9 cellular contexts compared by ENCODE assay signal in the genomic region with DNA sequence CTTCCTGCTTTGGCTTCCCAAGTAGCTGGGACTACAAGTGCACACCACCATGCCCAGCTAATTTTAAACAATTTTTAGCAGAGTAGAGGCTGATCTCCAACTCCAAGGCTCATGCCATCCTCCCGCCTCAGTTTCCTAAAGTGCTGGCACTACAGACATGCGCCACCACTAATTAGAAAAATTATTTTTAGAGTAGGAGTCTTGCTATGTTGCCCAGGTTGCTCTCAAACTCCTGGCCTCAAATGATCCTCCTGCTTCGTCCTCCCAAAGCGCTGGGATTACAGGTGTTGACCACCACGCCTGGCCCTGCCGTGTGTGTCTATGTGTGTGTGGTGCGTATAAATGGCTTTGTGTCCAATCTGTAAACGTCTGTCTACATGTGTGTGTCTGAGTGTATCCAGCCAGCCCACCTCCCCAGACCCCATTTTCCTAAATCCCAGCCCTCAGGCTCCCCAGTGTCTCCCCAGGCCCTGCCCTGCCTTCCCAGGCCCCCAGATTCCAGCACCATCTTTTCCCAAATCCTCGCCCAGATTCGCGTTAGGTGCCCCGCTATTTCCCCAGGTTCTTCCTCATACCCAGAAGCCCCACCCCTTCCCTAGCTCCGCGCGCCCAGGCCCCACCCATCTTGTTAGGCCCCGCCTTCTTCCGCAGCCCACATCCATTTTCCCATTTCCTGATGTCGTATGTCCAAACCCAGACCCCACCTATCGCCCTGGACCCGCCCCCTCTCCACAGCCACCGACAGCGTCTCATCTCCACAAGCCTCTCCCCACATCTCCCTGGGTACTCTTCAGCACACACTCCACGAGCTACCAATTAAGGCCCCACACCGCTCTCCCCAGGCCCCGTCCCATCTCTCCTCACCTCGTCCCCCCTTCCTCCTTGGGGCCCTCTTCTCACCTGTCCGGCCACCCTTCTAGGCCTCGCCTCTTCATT. TPM values are rescaled to one million over a fixed set of nuclear protein-coding genes. Genes with fewer than 3 reads are reported as not detected.
DNase-seq lines count a peak whose midpoint lies in the region; ATAC-seq and TF ChIP-seq lines count a peak whose summit lies in the region.
"Had no signal": no experiment of that assay in that cellular context is flagged by ENCODE, and none has a peak within 500 bp of the region (broad histone marks: within the 10 kb centered on the region; RNA-seq: fewer than 3 reads in every experiment).

No MANE protein-coding gene starts in this region.

- no peak overlapping the region for H2BK5ac ChIP-seq in mesendoderm (ENCODE audit: low read length)

- intact Hi-C loops in CD4-positive, alpha-beta T cell (cut with DNase I, micrococcal nuclease), result loop anchor here (2.0 to 5.0 kb wide), 2 partner anchors 35 to 68 kb away; partner anchors contain the start of genes KPTN (in 1 of the 2) and NAPA (in 1 of the 2)
- intact Hi-C loops in activated T-helper 1 cell treated with anti-CD3 and anti-CD28 coated beads, Interleukin-12 subunit alpha, Interleukin-12 subunit beta, Interleukin-2, Interleukin-4 antibody, amounts not matched to agents 30 ng/mL and 10 ng/mL and 1 ng/mL, durations not matched to agents 14 hours and 24 hours and 36 hours (cut with micrococcal nuclease), result loop anchor here (1.0 to 2.0 kb wide), 2 partner anchors 19 to 38 kb away; partner anchors contain the start of gene KPTN

- peak overlapping the region; percentile 79 for H3K4me3 Mint-ChIP-seq in CD4-positive, alpha-beta T cell
- H3K4me3 Mint-ChIP-seq in activated T-helper 1 cell treated with anti-CD3 and anti-CD28 coated beads, Interleukin-12 subunit alpha, Interleukin-12 subunit beta, Interleukin-2, Interleukin-4 antibody, amounts not matched to agents 30 ng/mL and 10 ng/mL and 1 ng/mL, durations not matched to agents 14 hours and 24 hours and 36 hours, result peak overlapping the region; percentile 64

- H3K4me2 ChIP-seq in Karpas-422 (ENCODE audit: low read depth, low read length, poor library complexity, severe bottlenecking) (no peak overlapping the region), mesendoderm (ENCODE audit: low read length) (peak overlapping the region; percentile 43)

- no peak overlapping the region for H3K4ac ChIP-seq in mesendoderm (ENCODE audit: low read depth, low read length)

- no peak for DNase-seq in CD4-positive, alpha-beta T cell
- DNase-seq in Karpas-422 (no peak), mesendoderm (peak; percentile 83), HuH-7 (ENCODE audit: low spot score) (no peak), AML-193 (lab: John Stamatoyannopoulos, UW) (no peak), DMS79 treated with DMSO at 0.1 percent for 48 hours (lab: John Stamatoyannopoulos, UW) (no peak), NCI-H1048 (lab: John Stamatoyannopoulos, UW) (no peak)
- DNase-seq in activated T-helper 1 cell treated with anti-CD3 and anti-CD28 coated beads, Interleukin-12 subunit alpha, Interleukin-12 subunit beta, Interleukin-2, Interleukin-4 antibody, amounts not matched to agents 30 ng/mL and 10 ng/mL and 1 ng/mL, durations not matched to agents 14 hours and 24 hours and 36 hours (ENCODE audit: low spot score), result peak; percentile 15

- peak overlapping the region; percentile 80 for H3K56ac ChIP-seq in mesendoderm (ENCODE audit: low read length)

- no peak overlapping the region for H3K23ac ChIP-seq in mesendoderm (ENCODE audit: low read length)

- H3K36me3 Mint-ChIP-seq in CD4-positive, alpha-beta T cell (ENCODE audit: low read depth), result no peaks in the 10 kb centered on the region
- H3K36me3 Mint-ChIP-seq in activated T-helper 1 cell treated with anti-CD3 and anti-CD28 coated beads, Interleukin-12 subunit alpha, Interleukin-12 subunit beta, Interleukin-2, Interleukin-4 antibody, amounts not matched to agents 30 ng/mL and 10 ng/mL and 1 ng/mL, durations not matched to agents 14 hours and 24 hours and 36 hours (ENCODE audit: low read depth), result no peaks in the 10 kb centered on the region

- no peaks in the 10 kb centered on the region for H4K20me1 ChIP-seq in Karpas-422 (ENCODE audit: insufficient read depth, low read depth, low read length)

- H3K4me3 ChIP-seq in Karpas-422 (ENCODE audit: low read length) (no peak overlapping the region), mesendoderm (ENCODE audit: low read length) (no peak overlapping the region)

- no peak for TF ChIP-seq CTCF in CD4-positive, alpha-beta T cell (IDR thresholded peaks at IDR 0.05)

- no peaks in the 10 kb centered on the region for H3K9me2 ChIP-seq in Karpas-422 (replicated peaks; ENCODE audit: insufficient read depth, low read length)

- H2AK5ac ChIP-seq in mesendoderm (ENCODE audit: low read length), result no peak overlapping the region

- no CpG with 5 or more reads among the region's 28 CpGs for WGBS in mesendoderm (ENCODE audit: extremely low coverage, insufficient coverage, low lambda C conversion rate)

- peaks cover 5% of the 10 kb centered on the region for H3K4me1 ChIP-seq in Karpas-422 (ENCODE audit: low read length)
- no peaks in the 10 kb centered on the region for H3K4me1 ChIP-seq in mesendoderm (ENCODE audit: control insufficient read depth, low read depth, low read length)

- H3K9ac ChIP-seq in Karpas-422 (ENCODE audit: low read length), result 0 out of 2 replicates have a peak overlapping the region, but pooled peaks have one; percentile 46
- H3K9ac ChIP-seq in mesendoderm (ENCODE audit: low read length), result peak overlapping the region; percentile 21

- CTCF ChIA-PET in CD4-positive, alpha-beta T cell (lab: Charles Lee), result interaction anchor here (0.7 to 3.6 kb wide), 5 partner anchors 10 to 253 kb away, joined by 3 to 13 read pairs (median 3); partner anchors contain the start of genes DHX34 and NAPA

- no peak overlapping the region for H2BK120ac ChIP-seq in mesendoderm (ENCODE audit: low read depth, low read length)

- no peaks in the 10 kb centered on the region for H3K9me3 ChIP-seq in CD4-positive, alpha-beta T cell (ENCODE audit: control insufficient read depth, low read length)
- no peaks in the 10 kb centered on the region for H3K9me3 ChIP-seq in Karpas-422 (ENCODE audit: low read length)

- peaks cover 79% of the 10 kb centered on the region for H3K27me3 Mint-ChIP-seq in CD4-positive, alpha-beta T cell
- peaks cover 62% of the 10 kb centered on the region for H3K27me3 Mint-ChIP-seq in activated T-helper 1 cell treated with anti-CD3 and anti-CD28 coated beads, Interleukin-12 subunit alpha, Interleukin-12 subunit beta, Interleukin-2, Interleukin-4 antibody, amounts not matched to agents 30 ng/mL and 10 ng/mL and 1 ng/mL, durations not matched to agents 14 hours and 24 hours and 36 hours (ENCODE audit: insufficient read depth)

- H2AFZ ChIP-seq in Karpas-422 (ENCODE audit: low read length), result no peak overlapping the region

- H3K79me1 ChIP-seq in mesendoderm (ENCODE audit: low read length), result no peaks in the 10 kb centered on the region

- no peak overlapping the region for H3K27ac ChIP-seq in CD4-positive, alpha-beta T cell (ENCODE audit: low read depth, low read length)
- no peak overlapping the region for H3K27ac ChIP-seq in Karpas-422 (ENCODE audit: low read length)
- no peak overlapping the region for H3K27ac ChIP-seq in mesendoderm (ENCODE audit: low read depth, low read length)
- H3K27ac ChIP-seq: WERI-Rb-1 had no signal

- H4K8ac ChIP-seq in mesendoderm (ENCODE audit: low read depth, low read length), result no peak overlapping the region

- H2BK15ac ChIP-seq in mesendoderm (replicated peaks; ENCODE audit: low read depth), result no peak overlapping the region

- H3K79me2 ChIP-seq in Karpas-422 (ENCODE audit: low read length), result no peaks in the 10 kb centered on the region
- no peaks in the 10 kb centered on the region for H3K79me2 ChIP-seq in mesendoderm (ENCODE audit: control insufficient read depth, insufficient read depth, low read length)

- no peaks in the 10 kb centered on the region for H3K9me3 Mint-ChIP-seq in CD4-positive, alpha-beta T cell
- H3K9me3 Mint-ChIP-seq in activated T-helper 1 cell treated with anti-CD3 and anti-CD28 coated beads, Interleukin-12 subunit alpha, Interleukin-12 subunit beta, Interleukin-2, Interleukin-4 antibody, amounts not matched to agents 30 ng/mL and 10 ng/mL and 1 ng/mL, durations not matched to agents 14 hours and 24 hours and 36 hours, result no peaks in the 10 kb centered on the region

- ATAC-seq in CD4-positive, alpha-beta T cell (ENCODE audit: poor library complexity), result no peak

- POLR2A ChIA-PET in CD4-positive, alpha-beta T cell (lab: Charles Lee), result interaction anchor here (0.6 to 1.0 kb wide), 3 partner anchors 11 to 154 kb away, joined by 3 read pairs; no protein-coding TSS in a partner anchor

- no peak overlapping the region for H3K18ac ChIP-seq in mesendoderm (ENCODE audit: low read length)

- H3K36me3 ChIP-seq in Karpas-422 (ENCODE audit: insufficient read depth, low read length), result no peaks in the 10 kb centered on the region
- no peaks in the 10 kb centered on the region for H3K36me3 ChIP-seq in mesendoderm (ENCODE audit: control insufficient read depth, insufficient read depth, low read length)

- H3K27ac Mint-ChIP-seq in CD4-positive, alpha-beta T cell, result no peak overlapping the region
- H3K27ac Mint-ChIP-seq in activated T-helper 1 cell treated with anti-CD3 and anti-CD28 coated beads, Interleukin-12 subunit alpha, Interleukin-12 subunit beta, Interleukin-2, Interleukin-4 antibody, amounts not matched to agents 30 ng/mL and 10 ng/mL and 1 ng/mL, durations not matched to agents 14 hours and 24 hours and 36 hours, result peak overlapping the region; percentile 56

- H3K27me3 ChIP-seq in CD4-positive, alpha-beta T cell (ENCODE audit: control insufficient read depth, insufficient read depth, low read length), result peaks cover 38% of the 10 kb centered on the region
- H3K27me3 ChIP-seq in Karpas-422 (ENCODE audit: low read length) (no peaks in the 10 kb centered on the region), mesendoderm (ENCODE audit: insufficient read depth, low read length, poor library complexity) (peaks cover 9% of the 10 kb centered on the region)

- H3K4me1 Mint-ChIP-seq in CD4-positive, alpha-beta T cell (ENCODE audit: low read depth), result peaks cover 53% of the 10 kb centered on the region
- H3K4me1 Mint-ChIP-seq in activated T-helper 1 cell treated with anti-CD3 and anti-CD28 coated beads, Interleukin-12 subunit alpha, Interleukin-12 subunit beta, Interleukin-2, Interleukin-4 antibody, amounts not matched to agents 30 ng/mL and 10 ng/mL and 1 ng/mL, durations not matched to agents 14 hours and 24 hours and 36 hours (ENCODE audit: low read depth), result peaks cover 44% of the 10 kb centered on the region

- no peak overlapping the region for H4K5ac ChIP-seq in mesendoderm (ENCODE audit: low read length)

RNA-seq across cellular contexts. Expression of gene SLC8A2, which starts 24.9 kb away (rescaled TPM):
- total RNA-seq in CD4-positive, alpha-beta T cell, result not detected
- 0.22 TPM in 1 of 2 replicates, not detected in the other for total RNA-seq in Karpas-422 (2014; rRNA removed; shearing (Covaris generic); ENCODE audit: low replicate concordance)
- total RNA-seq in activated T-helper 1 cell treated with anti-CD3 and anti-CD28 coated beads, Interleukin-12 subunit alpha, Interleukin-12 subunit beta, Interleukin-2, Interleukin-4 antibody, amounts not matched to agents 30 ng/mL and 10 ng/mL and 1 ng/mL, durations not matched to agents 14 hours and 24 hours and 36 hours, result 0.05 TPM in 1 of 2 replicates, not detected in the other
- polyA plus RNA-seq in mesendoderm (2013, experiment 1 of 2), result 0.69 TPM
- 0.67 TPM for polyA plus RNA-seq in mesendoderm (2013, experiment 2 of 2)

RNA-seq across cellular contexts. Expression of gene MEIS3, which starts 27.5 kb away (rescaled TPM):
- total RNA-seq in CD4-positive, alpha-beta T cell, result under 1 TPM in 1 of 2 experiments, not detected in 1; 0.47 TPM
- total RNA-seq in Karpas-422 (2014; rRNA removed; shearing (Covaris generic); ENCODE audit: low replicate concordance), result 3.3 and 11.2 TPM in 2 replicates
- not detected in 2 replicates for total RNA-seq in activated T-helper 1 cell treated with anti-CD3 and anti-CD28 coated beads, Interleukin-12 subunit alpha, Interleukin-12 subunit beta, Interleukin-2, Interleukin-4 antibody, amounts not matched to agents 30 ng/mL and 10 ng/mL and 1 ng/mL, durations not matched to agents 14 hours and 24 hours and 36 hours
- polyA plus RNA-seq in mesendoderm (2013, experiment 1 of 2), result 65.7 TPM
- 64.6 TPM for polyA plus RNA-seq in mesendoderm (2013, experiment 2 of 2)

RNA-seq across cellular contexts. Expression of gene KPTN, which starts 37.2 kb away (rescaled TPM):
- 1 to 10 TPM; 3.6 to 4.5 TPM for total RNA-seq in CD4-positive, alpha-beta T cell
- 6.2 and 11.1 TPM in 2 replicates for total RNA-seq in Karpas-422 (2014; rRNA removed; shearing (Covaris generic); ENCODE audit: low replicate concordance)
- 9.6 and 10.8 TPM in 2 replicates for total RNA-seq in activated T-helper 1 cell treated with anti-CD3 and anti-CD28 coated beads, Interleukin-12 subunit alpha, Interleukin-12 subunit beta, Interleukin-2, Interleukin-4 antibody, amounts not matched to agents 30 ng/mL and 10 ng/mL and 1 ng/mL, durations not matched to agents 14 hours and 24 hours and 36 hours
- 22.4 TPM for polyA plus RNA-seq in mesendoderm (2013, experiment 1 of 2)
- 22.2 TPM for polyA plus RNA-seq in mesendoderm (2013, experiment 2 of 2)

Comparison
In these comparisons a context has a peak if more than half of its experiments do, and no peak if none do; other contexts are left out.
1. DNase-seq: peak in activated T-helper 1 cell treated with anti-CD3 and anti-CD28 coated beads, Interleukin-12 subunit alpha, Interleukin-12 subunit beta, Interleukin-2, Interleukin-4 antibody, amounts not matched to agents 30 ng/mL and 10 ng/mL and 1 ng/mL, durations not matched to agents 14 hours and 24 hours and 36 hours (single experiment) and mesendoderm (single experiment); none in CD4-positive, alpha-beta T cell (0 of 10), Karpas-422 (single experiment), HuH-7 (single experiment), AML-193 (0 of 2), DMS79 treated with DMSO at 0.1 percent for 48 hours (single experiment) and NCI-H1048 (single experiment).